Comparison of ENCODE assay signal across 20 cellular contexts in the genomic region with DNA sequence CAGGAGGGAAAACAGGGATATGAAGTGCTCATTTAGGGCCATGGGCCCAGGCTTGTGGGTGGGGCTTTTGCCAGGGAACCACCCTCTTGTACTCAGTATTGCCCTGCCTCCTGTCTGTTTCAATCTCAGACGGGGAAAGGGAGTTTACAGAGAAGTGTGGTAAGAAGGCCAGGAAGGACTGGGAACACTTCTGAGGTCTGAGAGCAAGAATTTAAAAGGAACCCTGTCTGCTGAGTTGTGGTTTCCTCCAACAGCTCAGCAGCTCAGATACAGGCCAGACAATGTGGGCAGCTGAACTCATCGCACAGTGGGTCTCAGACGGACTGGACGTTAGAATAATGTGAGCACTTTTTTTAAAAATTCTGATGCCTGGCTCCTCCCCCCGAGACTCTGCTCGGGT.
A peak's percentile ranks its signal among the peaks of the same experiment; 100 is the strongest.
DNase-seq lines count a peak whose midpoint lies in the region; ATAC-seq and TF ChIP-seq lines count a peak whose summit lies in the region.
"Had no signal": no experiment of that assay in that cellular context is flagged by ENCODE, and none has a peak within 500 bp of the region (broad histone marks: within the 10 kb centered on the region; RNA-seq: fewer than 3 reads in every experiment).

No MANE protein-coding gene starts in this region.

- DNase-seq in CMK (ENCODE audit: low read depth) = peak; percentile 40
- DNase-seq in RPMI7951 (ENCODE audit: low read depth) = peak; percentile 83
- DNase-seq in activated naive CD8-positive, alpha-beta T cell treated with anti-CD3 and anti-CD28 coated beads, Interleukin-2, amount 10 ng/mL, durations not matched to agents 7 days and 5 days = no peak
- no peak for DNase-seq in mucosa of descending colon
- DNase-seq in cortex of kidney (lab: John Stamatoyannopoulos, UW) = no peak
- no peak for DNase-seq in NAMALWA (ENCODE audit: low spot score)
- DNase-seq: activated CD4-positive, CD25-positive, alpha-beta regulatory T cell; adrenal gland; C1 segment of cervical spinal cord; DMS79; foreskin keratinocyte; left ventricle myocardium inferior; MV-4-11; NCI-H2081 treated with DMSO at 0.1 percent for 48 hours; NCI-H526; spleen; transverse colon had no signal

- H3K4me3 Mint-ChIP-seq in activated naive CD8-positive, alpha-beta T cell treated with anti-CD3 and anti-CD28 coated beads, Interleukin-2, amount 10 ng/mL, durations not matched to agents 7 days and 5 days = peak overlapping the region; percentile 68
- H3K4me3 Mint-ChIP-seq: stimulated activated memory B cell treated with anti-CD40 and anti-IgM and Interleukin-4, amounts not matched to agents 10 μg/mL and 1 μg/mL and 100 μg/mL, for 72 hours had no signal

- peaks cover 26% of the 10 kb centered on the region for H3K4me1 Mint-ChIP-seq in activated naive CD8-positive, alpha-beta T cell treated with anti-CD3 and anti-CD28 coated beads, Interleukin-2, amount 10 ng/mL, durations not matched to agents 7 days and 5 days

- no peaks in the 10 kb centered on the region for H3K4me1 ChIP-seq in mucosa of descending colon (ENCODE audit: low read depth)
- H3K4me1 ChIP-seq: adrenal gland, left ventricle myocardium inferior had no signal

- POLR2A ChIA-PET in activated naive CD8-positive, alpha-beta T cell treated with anti-CD3 and anti-CD28 coated beads, Interleukin-2, amount 10 ng/mL, durations not matched to agents 7 days and 5 days (lab: Charles Lee) = interaction anchor here (1.4 kb wide), 1 partner anchor 598 kb away, joined by 3 read pairs; no protein-coding TSS in a partner anchor

- peak; percentile 17 for ATAC-seq in activated naive CD8-positive, alpha-beta T cell treated with anti-CD3 and anti-CD28 coated beads, Interleukin-2, amount 10 ng/mL, durations not matched to agents 7 days and 5 days (ENCODE audit: low read depth)
- peak; percentile 27 for ATAC-seq in mucosa of descending colon
- no peak for ATAC-seq in HG03432 (IDR thresholded peaks at IDR 0.05; ENCODE audit: unreplicated experiment)
- ATAC-seq: foreskin keratinocyte had no signal

- no peaks in the 10 kb centered on the region for H3K36me3 ChIP-seq in mucosa of descending colon (ENCODE audit: low read depth)
- H3K36me3 ChIP-seq: adrenal gland, left ventricle myocardium inferior, spleen, transverse colon had no signal

- H3K36me3 Mint-ChIP-seq in activated naive CD8-positive, alpha-beta T cell treated with anti-CD3 and anti-CD28 coated beads, Interleukin-2, amount 10 ng/mL, durations not matched to agents 7 days and 5 days = peaks cover 5% of the 10 kb centered on the region
- H3K36me3 Mint-ChIP-seq: stimulated activated memory B cell treated with anti-CD40 and anti-IgM and Interleukin-4, amounts not matched to agents 10 μg/mL and 1 μg/mL and 100 μg/mL, for 72 hours had no signal

- TF ChIP-seq CTCF in mucosa of descending colon (IDR thresholded peaks at IDR 0.05) = no peak

- no peak overlapping the region for H3K4me3 ChIP-seq in mucosa of descending colon
- H3K4me3 ChIP-seq: adrenal gland, left ventricle myocardium inferior, spleen, transverse colon had no signal

- intact Hi-C loops in mucosa of descending colon (cut with DNase I, micrococcal nuclease) = no loop called here

- peak overlapping the region; percentile 78 for H3K27ac Mint-ChIP-seq in activated naive CD8-positive, alpha-beta T cell treated with anti-CD3 and anti-CD28 coated beads, Interleukin-2, amount 10 ng/mL, durations not matched to agents 7 days and 5 days
- H3K27ac Mint-ChIP-seq: progenitor cell of endocrine pancreas; stimulated activated memory B cell treated with anti-CD40 and anti-IgM and Interleukin-4, amounts not matched to agents 10 μg/mL and 1 μg/mL and 100 μg/mL, for 72 hours had no signal

- peaks cover 6% of the 10 kb centered on the region for H3K27me3 Mint-ChIP-seq in activated naive CD8-positive, alpha-beta T cell treated with anti-CD3 and anti-CD28 coated beads, Interleukin-2, amount 10 ng/mL, durations not matched to agents 7 days and 5 days
- H3K27me3 Mint-ChIP-seq: progenitor cell of endocrine pancreas; stimulated activated memory B cell treated with anti-CD40 and anti-IgM and Interleukin-4, amounts not matched to agents 10 μg/mL and 1 μg/mL and 100 μg/mL, for 72 hours had no signal

- H3K9me3 Mint-ChIP-seq in activated naive CD8-positive, alpha-beta T cell treated with anti-CD3 and anti-CD28 coated beads, Interleukin-2, amount 10 ng/mL, durations not matched to agents 7 days and 5 days = peaks cover 3% of the 10 kb centered on the region

- H3K9me3 ChIP-seq in mucosa of descending colon = no peaks in the 10 kb centered on the region
- H3K9me3 ChIP-seq: adrenal gland, transverse colon had no signal

Comparison
In these comparisons a context has a peak if more than half of its experiments do, and no peak if none do; other contexts are left out.
1. DNase-seq: peak in CMK (single experiment) and RPMI7951 (single experiment); none in activated naive CD8-positive, alpha-beta T cell treated with anti-CD3 and anti-CD28 coated beads, Interleukin-2, amount 10 ng/mL, durations not matched to agents 7 days and 5 days (single experiment), mucosa of descending colon (0 of 3), cortex of kidney (single experiment) and NAMALWA (single experiment).